ENCODE assay signal across 15 cellular contexts in the genomic region with DNA sequence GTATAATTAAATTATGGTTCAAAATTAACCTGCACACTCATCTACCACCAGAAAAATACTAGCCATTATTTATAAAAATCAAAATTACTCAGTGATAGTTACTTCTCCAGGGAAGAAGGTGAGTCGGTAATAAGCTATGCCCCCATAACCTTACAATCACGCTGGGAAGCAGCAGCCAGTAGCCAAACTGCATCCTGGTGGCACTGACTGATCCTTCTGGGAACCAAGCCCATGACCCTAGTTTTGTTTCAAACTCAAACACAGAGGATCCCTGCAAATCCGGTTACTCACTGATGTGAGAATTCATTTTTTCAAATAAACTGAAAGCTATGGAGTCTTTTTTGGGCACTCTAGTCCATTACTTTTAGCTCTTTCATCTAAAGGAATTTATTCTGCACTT.
A peak's percentile ranks its signal among the peaks of the same experiment; 100 is the strongest.
DNase-seq lines count a peak whose midpoint lies in the region; ATAC-seq and TF ChIP-seq lines count a peak whose summit lies in the region.
"Had no signal": no experiment of that assay in that cellular context is flagged by ENCODE, and none has a peak within 500 bp of the region (broad histone marks: within the 10 kb centered on the region; RNA-seq: fewer than 3 reads in every experiment).

No MANE protein-coding gene starts in this region.

- 0 out of 7 replicates have a peak overlapping the region, but pooled peaks of 1 of the 3 experiments have one; percentile 61 for H3K27ac Mint-ChIP-seq in H9
- no peak overlapping the region for H3K27ac Mint-ChIP-seq in stimulated activated naive CD8-positive, alpha-beta T cell treated with anti-CD3 and anti-CD28 coated beads, Interleukin-15, amount 100 ng/mL, for 72 hours

- H2BK15ac ChIP-seq in H9 (ENCODE audit: low read depth, low read length), result no peak overlapping the region

- no peak overlapping the region for H4K5ac ChIP-seq in H9 (ENCODE audit: insufficient read length, low read depth, low read length)

- H2BK5ac ChIP-seq in H9 (ENCODE audit: insufficient read length, low read length), result no peak overlapping the region

- no peak overlapping the region for H4K91ac ChIP-seq in H9 (ENCODE audit: insufficient read length, low read depth, low read length)

- H3K79me2 ChIP-seq in H9 (ENCODE audit: insufficient read depth, low read length), result no peaks in the 10 kb centered on the region
- H3K79me2 ChIP-seq in PC-9 (ENCODE audit: low read depth), result no peaks in the 10 kb centered on the region

- H2AK5ac ChIP-seq in H9 (ENCODE audit: insufficient read length, low read length), result no peak overlapping the region

- ATAC-seq in RWPE2 (ENCODE audit: low read depth), result peak; percentile 58; the same call in 2 of the 3 replicates
- no peak for ATAC-seq in stimulated activated naive CD8-positive, alpha-beta T cell treated with anti-CD3 and anti-CD28 coated beads, Interleukin-15, amount 100 ng/mL, for 72 hours
- ATAC-seq: K562 had no signal

- H3K36me3 Mint-ChIP-seq in H9 (ENCODE audit: insufficient read depth in 1 of 3, low read depth in 3 of 3), result no peaks in the 10 kb centered on the region

- H3K23ac ChIP-seq in H9 (ENCODE audit: insufficient read length, low read depth, low read length), result no peak overlapping the region

- H3K4me1 Mint-ChIP-seq in H9, result no peaks in the 10 kb centered on the region
- no peaks in the 10 kb centered on the region for H3K4me1 Mint-ChIP-seq in stimulated activated naive CD8-positive, alpha-beta T cell treated with anti-CD3 and anti-CD28 coated beads, Interleukin-15, amount 100 ng/mL, for 72 hours

- BruUV-seq in PC-9 (replicated peaks; lab: Mats Ljungman, UMichigan), result no TSS peak

- no peaks in the 10 kb centered on the region for H3K79me1 ChIP-seq in H9 (ENCODE audit: insufficient read depth, low read depth, low read length, poor library complexity, severe bottlenecking)

- intact Hi-C loops in PC-9 (cut with micrococcal nuclease; ENCODE audit: unreplicated experiment), result no loop called here

- POLR2A ChIA-PET in PC-9 (lab: Charles Lee; ENCODE audit: unreplicated experiment), result no interaction called here

- H3K4me2 ChIP-seq in H9 (ENCODE audit: insufficient read depth, insufficient read length, low read length) (no peak overlapping the region), PC-9 (no peak overlapping the region)

- H4K20me1 ChIP-seq in H9 (ENCODE audit: control insufficient read depth, insufficient read depth, insufficient read length) (no peaks in the 10 kb centered on the region), PC-9 (ENCODE audit: insufficient read depth) (no peaks in the 10 kb centered on the region)

- no peaks in the 10 kb centered on the region for H3K27me3 ChIP-seq in H9 (ENCODE audit: insufficient read depth, low read length)
- H3K27me3 ChIP-seq in RWPE2 (ENCODE audit: insufficient read depth, poor library complexity, severe bottlenecking), result no peaks in the 10 kb centered on the region
- no peaks in the 10 kb centered on the region for H3K27me3 ChIP-seq in PC-9 (ENCODE audit: insufficient read depth, low read depth)
- H3K27me3 ChIP-seq: SJCRH30 had no signal

- H3K9me2 ChIP-seq in PC-9 (ENCODE audit: insufficient read depth), result no peaks in the 10 kb centered on the region

- no peak overlapping the region for H2BK120ac ChIP-seq in H9 (ENCODE audit: low read depth, low read length, poor library complexity, severe bottlenecking)

- no peaks in the 10 kb centered on the region for H3K4me1 ChIP-seq in H9 (ENCODE audit: insufficient read depth, low read length)
- H3K4me1 ChIP-seq in RWPE2 (ENCODE audit: insufficient read depth, poor library complexity, severe bottlenecking), result no peaks in the 10 kb centered on the region
- H3K4me1 ChIP-seq in PC-9 (replicated peaks; ENCODE audit: insufficient read depth), result no peaks in the 10 kb centered on the region
- H3K4me1 ChIP-seq: SJCRH30 had no signal

- TF ChIP-seq CTCF in H9 (conservative IDR thresholded peaks at IDR 0.05) (no peak), RWPE2 (IDR thresholded peaks at IDR 0.05; ENCODE audit: poor library complexity, severe bottlenecking) (no peak), fibroblast of the aortic adventitia (IDR thresholded peaks at IDR 0.05; ENCODE audit: insufficient read depth, low read length) (no peak), PC-9 (conservative IDR thresholded peaks at IDR 0.05) (no peak)

- CTCF ChIA-PET in PC-9 (lab: Charles Lee), result no interaction called here

- WGBS in H9 (ENCODE audit: extremely low coverage, insufficient read length, low lambda C conversion rate), result no CpG with 5 or more reads among the region's 3 CpGs

- no peak overlapping the region for H3K14ac ChIP-seq in H9 (ENCODE audit: insufficient read depth, low read length)

- no peaks in the 10 kb centered on the region for H3K9me3 Mint-ChIP-seq in H9
- no peaks in the 10 kb centered on the region for H3K9me3 Mint-ChIP-seq in stimulated activated naive CD8-positive, alpha-beta T cell treated with anti-CD3 and anti-CD28 coated beads, Interleukin-15, amount 100 ng/mL, for 72 hours

- no peaks in the 10 kb centered on the region for H3K27me3 Mint-ChIP-seq in H9 (ENCODE audit: low read depth)
- H3K27me3 Mint-ChIP-seq in stimulated activated naive CD8-positive, alpha-beta T cell treated with anti-CD3 and anti-CD28 coated beads, Interleukin-15, amount 100 ng/mL, for 72 hours, result no peaks in the 10 kb centered on the region

- no peaks in the 10 kb centered on the region for H3F3A ChIP-seq in PC-9 (ENCODE audit: insufficient read depth, low read depth)

- H3K9me3 ChIP-seq in H9 (ENCODE audit: control insufficient read depth, low read depth, low read length) (no peaks in the 10 kb centered on the region), RWPE2 (ENCODE audit: severe bottlenecking) (no peaks in the 10 kb centered on the region), PC-9 (ENCODE audit: insufficient read depth, low read depth) (no peaks in the 10 kb centered on the region)
- H3K9me3 ChIP-seq: HAP-1, SJCRH30 had no signal

- H2AFZ ChIP-seq in H9 (ENCODE audit: low read length) (no peak overlapping the region), PC-9 (no peak overlapping the region)

- no peaks in the 10 kb centered on the region for H3K36me3 ChIP-seq in RWPE2 (ENCODE audit: low read depth)
- no peaks in the 10 kb centered on the region for H3K36me3 ChIP-seq in PC-9 (ENCODE audit: low read depth)
- H3K36me3 ChIP-seq: HAP-1, SJCRH30 had no signal

- no peak overlapping the region for H3T11ph ChIP-seq in H9 (ENCODE audit: low read length)

- H2BK12ac ChIP-seq in H9 (ENCODE audit: insufficient read length, low read depth, low read length), result peak overlapping the region; percentile 23

- no peak overlapping the region for H3K18ac ChIP-seq in H9 (ENCODE audit: insufficient read length, low read depth, low read length)

- H2BK20ac ChIP-seq in H9 (ENCODE audit: low read depth, low read length, poor library complexity, severe bottlenecking), result no peak overlapping the region

- DNase-seq in AG08396 (ENCODE audit: low spot score) (peak; percentile 37), H9 (no peak), RWPE2 (ENCODE audit: low spot score) (no peak), fibroblast of the aortic adventitia (ENCODE audit: low read depth) (peak; percentile 0), PC-9 (no peak), MV-4-11 (lab: John Stamatoyannopoulos, UW) (no peak), NCI-H1105 (lab: John Stamatoyannopoulos, UW) (no peak)
- no peak for DNase-seq in stimulated activated naive CD8-positive, alpha-beta T cell treated with anti-CD3 and anti-CD28 coated beads, Interleukin-15, amount 100 ng/mL, for 72 hours
- DNase-seq: AML-193, GF-D8, MM.1S, NCI-H187 treated with DMSO at 0.1 percent for 48 hours, SJCRH30 had no signal

- H3K4me3 ChIP-seq in RWPE2 (ENCODE audit: severe bottlenecking) (no peak overlapping the region), fibroblast of the aortic adventitia (ENCODE audit: low read depth, low read length) (no peak overlapping the region), PC-9 (no peak overlapping the region)
- H3K4me3 ChIP-seq: HAP-1, K562, SJCRH30 had no signal

- H3K23me2 ChIP-seq in H9 (ENCODE audit: insufficient read length, low read depth, low read length, poor library complexity, severe bottlenecking), result no peaks in the 10 kb centered on the region

- H3K27ac ChIP-seq in H9 (ENCODE audit: insufficient read length, low read depth, low read length), result no peak overlapping the region
- no peak overlapping the region for H3K27ac ChIP-seq in RWPE2 (ENCODE audit: poor library complexity, severe bottlenecking)
- H3K27ac ChIP-seq in PC-9, result no peak overlapping the region
- H3K27ac ChIP-seq: SJCRH30 had no signal

- H3K4ac ChIP-seq in H9 (ENCODE audit: low read depth, low read length), result no peak overlapping the region

- H3K56ac ChIP-seq in H9 (ENCODE audit: insufficient read length, low read depth, low read length), result no peak overlapping the region

- no peak overlapping the region for H4K8ac ChIP-seq in H9 (replicated peaks; ENCODE audit: insufficient read length, low read depth, low read length)

- H3K9ac ChIP-seq in H9 (ENCODE audit: extremely low read depth, insufficient read length, low read length), result no peak overlapping the region

- no peak overlapping the region for H3K4me3 Mint-ChIP-seq in H9
- no peak overlapping the region for H3K4me3 Mint-ChIP-seq in stimulated activated naive CD8-positive, alpha-beta T cell treated with anti-CD3 and anti-CD28 coated beads, Interleukin-15, amount 100 ng/mL, for 72 hours

Comparison
In these comparisons a context has a peak if more than half of its experiments do, and no peak if none do; other contexts are left out.
1. DNase-seq: peak in AG08396 (single experiment) and fibroblast of the aortic adventitia (single experiment); none in H9 (single experiment), RWPE2 (single experiment), PC-9 (0 of 2), MV-4-11 (single experiment), stimulated activated naive CD8-positive, alpha-beta T cell treated with anti-CD3 and anti-CD28 coated beads, Interleukin-15, amount 100 ng/mL, for 72 hours (0 of 2) and NCI-H1105 (single experiment).